ENCODE assay signal across 32 cellular contexts in the genomic region with DNA sequence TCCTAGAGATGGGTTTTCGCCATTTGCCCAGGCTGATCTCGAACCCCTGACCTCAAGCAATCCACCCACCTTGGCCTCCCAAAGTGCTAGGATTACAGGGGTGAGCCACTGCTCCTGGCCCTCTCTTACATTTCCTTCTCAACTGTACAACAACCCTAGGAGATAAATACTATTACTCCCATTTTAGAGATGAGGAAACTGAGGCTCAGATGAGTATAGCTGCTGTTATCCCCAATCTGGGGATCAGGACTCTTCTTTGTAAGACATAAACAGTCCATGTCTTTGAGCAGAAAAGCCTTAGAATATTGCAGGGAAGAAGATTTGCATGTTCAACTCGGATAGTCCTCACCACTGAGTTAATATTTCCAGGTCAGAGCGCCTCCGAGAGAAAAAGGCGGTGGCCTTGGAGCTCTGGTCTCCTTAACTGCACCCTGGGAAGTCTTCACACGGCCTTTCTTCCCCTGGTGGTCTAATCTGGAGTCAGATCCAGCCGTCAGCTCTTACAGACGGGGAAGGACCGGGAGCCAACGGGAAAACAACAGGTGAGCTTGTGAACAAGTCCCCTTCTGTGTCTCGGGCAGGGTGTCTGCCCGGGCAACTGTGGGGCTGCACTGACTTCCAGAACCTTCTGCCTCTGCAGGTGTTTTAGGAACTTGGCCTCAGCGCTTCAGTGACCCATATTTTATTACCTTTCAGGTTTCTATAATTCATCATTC. TPM values are rescaled to one million over a fixed set of nuclear protein-coding genes. Genes with fewer than 3 reads are reported as not detected.
A peak's percentile ranks its signal among the peaks of the same experiment; 100 is the strongest.
DNase-seq lines count a peak whose midpoint lies in the region; ATAC-seq, FAIRE-seq and TF ChIP-seq lines count a peak whose summit lies in the region.
"Had no signal": no experiment of that assay in that cellular context is flagged by ENCODE, and none has a peak within 500 bp of the region (broad histone marks: within the 10 kb centered on the region; RNA-seq: fewer than 3 reads in every experiment).

No MANE protein-coding gene starts in this region.

- H3K9me3 ChIP-seq in K562 (replicated peaks; ENCODE audit: control insufficient read depth, insufficient read depth, low read depth, low read length), result no peaks in the 10 kb centered on the region
- H3K9me3 ChIP-seq: pancreas had no signal

- no peaks in the 10 kb centered on the region; the same call in 1 of the 2 replicates for H4K20me1 ChIP-seq in K562 (replicated peaks; ENCODE audit: control insufficient read depth, insufficient read depth, low read length)

- CTCF ChIA-PET in K562 (lab: Yijun Ruan, JAX; ENCODE audit: low intra/inter-chr PET ratio), result no interaction called here

- peaks cover under 1% of the 10 kb centered on the region for H3K4me1 Mint-ChIP-seq in type B pancreatic cell (ENCODE audit: unreplicated experiment)

- no peak overlapping the region for H3K27ac Mint-ChIP-seq in type B pancreatic cell
- H3K27ac Mint-ChIP-seq: activated CD4-positive, alpha-beta T cell treated with anti-CD3 and anti-CD28 coated beads, Interleukin-2, amount 10 ng/mL, durations not matched to agents 24 days and 14 days; activated naive CD8-positive, alpha-beta T cell; HFFc6; natural killer cell had no signal

- peaks cover 5% of the 10 kb centered on the region for H3K9me3 Mint-ChIP-seq in type B pancreatic cell
- H3K9me3 Mint-ChIP-seq: natural killer cell had no signal

- WGBS in K562 (ENCODE audit: insufficient coverage, low coverage, missing lambda C conversion rate), result 1% methylated on average over 14 of the region's 14 CpGs

- H3K4me1 ChIP-seq in K562 (replicated peaks in 1 of 2; ENCODE audit: control insufficient read depth in 2 of 2, insufficient read depth in 2 of 2, low read length in 2 of 2), result peaks cover 0 to 4% of the 10 kb centered on the region in 2 experiments; a peak in 2 of 5 replicates
- H3K4me1 ChIP-seq: pancreas, SJSA1, tibial artery had no signal

- H3K27me3 Mint-ChIP-seq in type B pancreatic cell, result peaks cover 92% of the 10 kb centered on the region

- intact Hi-C loops in K562 (cut with micrococcal nuclease), result no loop called here

- in situ Hi-C loops in K562 (cut with MboI), result no loop called here

- H3K79me2 ChIP-seq in K562 (ENCODE audit: control insufficient read depth, insufficient read depth, low read length), result no peaks in the 10 kb centered on the region

- no peak for TF ChIP-seq POLR2A in K562 (conservative IDR thresholded peaks at IDR 0.05)

- H3K36me3 Mint-ChIP-seq in type B pancreatic cell, result no peaks in the 10 kb centered on the region
- H3K36me3 Mint-ChIP-seq: natural killer cell had no signal

- no peak for TF ChIP-seq EP300 in K562 (IDR thresholded peaks at IDR 0.05; ENCODE audit: low read length)

- no peak overlapping the region for H3K4me2 ChIP-seq in K562 (ENCODE audit: insufficient read depth, low read length)

- ATAC-seq in K562 (peak; percentile 30; the same call in 2 of the 3 replicates), GM21723 (IDR thresholded peaks at IDR 0.05; ENCODE audit: unreplicated experiment) (no peak), HG02571 (IDR thresholded peaks at IDR 0.05; ENCODE audit: unreplicated experiment) (no peak)
- ATAC-seq: natural killer cell, pancreas had no signal

- H3K4me3 Mint-ChIP-seq in type B pancreatic cell, result no peak overlapping the region
- H3K4me3 Mint-ChIP-seq: activated CD4-positive, alpha-beta T cell treated with anti-CD3 and anti-CD28 coated beads, Interleukin-2, amount 10 ng/mL, durations not matched to agents 24 days and 14 days; activated naive CD8-positive, alpha-beta T cell; HFFc6; natural killer cell had no signal

- H3K36me3 ChIP-seq in H7 (replicated peaks; ENCODE audit: control insufficient read depth, insufficient read depth, low read length) (no peaks in the 10 kb centered on the region), K562 (ENCODE audit: control insufficient read depth, insufficient read depth, low read length) (no peaks in the 10 kb centered on the region)
- H3K36me3 ChIP-seq: pancreas, SJSA1, stomach, tibial artery had no signal

- H3K27ac ChIP-seq in K562 (ENCODE audit: extremely low read depth, low read depth, low read length) (no peak overlapping the region), layer of hippocampus (ENCODE audit: low read depth, low read length) (peak overlapping the region; percentile 31)
- H3K27ac ChIP-seq: epithelial cell of prostate, pancreas, SJSA1, stomach, tibial artery had no signal

- no peak for TF ChIP-seq RAD21 in K562 (CRISPR knock-in tag; conservative IDR thresholded peaks at IDR 0.05 in 1 of 2, IDR thresholded peaks at IDR 0.05 in 1 of 2)

- TF ChIP-seq CTCF in K562 (IDR thresholded peaks at IDR 0.05 in 2 of 3, conservative IDR thresholded peaks at IDR 0.05 in 1 of 3; ENCODE audit: insufficient read depth in 2 of 3, low read depth in 1 of 3, low read length in 3 of 3) (no peak), type B pancreatic cell (conservative IDR thresholded peaks at IDR 0.05) (peak; percentile 49)

- H3K9ac ChIP-seq in K562 (ENCODE audit: insufficient read depth in 1 of 2, low read depth in 2 of 2, low read length in 2 of 2), result no peak overlapping the region

- peaks cover 42% of the 10 kb centered on the region for H3K27me3 ChIP-seq in H7 (ENCODE audit: control insufficient read depth, insufficient read depth, low read length)
- H3K27me3 ChIP-seq in K562 (ENCODE audit: control insufficient read depth in 2 of 2, insufficient read depth in 2 of 2, low read length in 2 of 2), result peaks cover 36 to 55% of the 10 kb centered on the region in 2 experiments; a peak in 4 of 5 replicates
- H3K27me3 ChIP-seq in layer of hippocampus (ENCODE audit: control insufficient read depth, insufficient read depth, low read length), result no peaks in the 10 kb centered on the region

- peak; percentile 77 for DNase-seq in H7
- DNase-seq in K562 (ENCODE audit: extremely low read depth in 1 of 4, low spot score in 3 of 4), result peak in 2 of 4 experiments; percentile 30 to 31
- DNase-seq in type B pancreatic cell (ENCODE audit: extremely low spot score, unreplicated experiment), result no peak
- DNase-seq in stimulated activated CD4-positive, alpha-beta T cell treated with anti-CD3 and anti-CD28 coated beads, Interleukin-15, amount 100 ng/mL, for 24 hours, result no peak
- DNase-seq: activated CD4-positive, alpha-beta T cell treated with anti-CD3 and anti-CD28 coated beads, Interleukin-2, amount 10 ng/mL, durations not matched to agents 24 days and 14 days; activated CD8-positive, alpha-beta memory T cell treated with anti-CD3 and anti-CD28 coated beads for 24 hours; activated effector memory CD4-positive, alpha-beta T cell treated with Interleukin-2 at 50 U/mL for 16 hours; activated T-cell treated with anti-CD3 and anti-CD28 coated beads for 4 hours; DMS79; effector CD4-positive, alpha-beta T cell; GF-D8; HFFc6; kidney; natural killer cell; NCI-H1092 treated with DMSO at 0.1 percent for 48 hours; NCI-H1694 treated with DMSO at 0.1 percent for 48 hours; pancreas; RPMI8226; stimulated activated CD4-positive, alpha-beta T cell treated with anti-CD3 and anti-CD28 coated beads, Interleukin-2, amount 100 ng/mL, for 24 hours; stomach; tibial artery had no signal

- H3K9me1 ChIP-seq in K562 (ENCODE audit: control insufficient read depth, insufficient read depth, low read length), result peaks cover 4% of the 10 kb centered on the region

- FAIRE-seq in K562 (lab: Jason Lieb, UNC), result no peak
- FAIRE-seq: bronchial epithelial cell, kidney, pancreas had no signal

- POLR2A ChIA-PET in K562 (lab: Yijun Ruan, JAX), result interaction anchor here (0.6 to 1.2 kb wide), 2 partner anchors 10 to 31 kb away, joined by 3 read pairs; no protein-coding TSS in a partner anchor

- H2AFZ ChIP-seq in K562 (ENCODE audit: low read depth, low read length), result no peak overlapping the region

- H3K4me3 ChIP-seq in H7 (ENCODE audit: insufficient read depth, low read depth, low read length) (no peak overlapping the region), K562 (no peak overlapping the region)
- H3K4me3 ChIP-seq: pancreas, SJSA1, stomach, tibial artery had no signal

- BruUV-seq in K562 (replicated peaks; lab: Mats Ljungman, UMichigan), result no TSS peak

RNA-seq across cellular contexts. Expression of a gene that starts 5.9 kb away (rescaled TPM):
- total RNA-seq in H7 (2014; rRNA removed; shearing (Covaris generic)), result 0.15 and 1.2 TPM in 2 replicates
- total RNA-seq in K562 (2011; cell fraction: chromatin; rRNA removed; ENCODE audit: low replicate concordance), result not detected in 2 replicates
- total RNA-seq in K562 (2011; cell fraction: nucleolus; rRNA removed), result not detected in 2 replicates
- total RNA-seq in K562 (2011; cell fraction: nucleoplasm; rRNA removed), result not detected in 2 replicates
- total RNA-seq in K562 (2014; rRNA removed) (not detected in 2 replicates), K562 (2014; rRNA removed; fragmentation: Illumina TruSeq; extraction: Trizol) (not detected in 2 replicates), K562 (2015; rRNA removed; fragmentation: Illumina TruSeq; extraction: Trizol) (not detected in 2 replicates), K562 (2021) (not detected in 2 replicates), type B pancreatic cell (ENCODE audit: low replicate concordance) (2.0 and 2.8 TPM in 2 replicates)
- polyA plus RNA-seq in K562 (2011; rRNA removed) (not detected in 2 replicates), K562 (2014; fragmentation: Illumina TruSeq; extraction: Trizol) (not detected in 2 replicates), K562 (2014; fragmentation: Nextera tagmentation; extraction: Ambion mirVana) (not detected), K562 (2014; rRNA removed) (not detected in 2 replicates)
- polyA plus RNA-seq in K562 (2011; cell fraction: cytosol; rRNA removed), result not detected in 2 replicates
- polyA plus RNA-seq in K562 (2011; cell fraction: nucleus; rRNA removed), result not detected in 2 replicates
- polyA plus RNA-seq in K562 (2012), result not detected in 2 replicates
- not detected in 2 replicates for polyA minus RNA-seq in K562 (2011; rRNA and poly(A)+ RNA removed)
- not detected in 2 replicates for polyA minus RNA-seq in K562 (2011; cell fraction: cytosol; rRNA and poly(A)+ RNA removed)
- polyA minus RNA-seq in K562 (2011; cell fraction: nucleus; rRNA and poly(A)+ RNA removed), result not detected in 2 replicates
- total RNA-seq: activated CD4-positive, alpha-beta T cell treated with anti-CD3 and anti-CD28 coated beads, Interleukin-2, amount 10 ng/mL, durations not matched to agents 24 days and 14 days; bronchial epithelial cell; HFFc6; MCF 10A; NCI-H460; SJSA1; stomach had no signal
- polyA plus RNA-seq: AG04450, stomach had no signal

RNA-seq across cellular contexts. Expression of a gene that starts 38.3 kb away (rescaled TPM):
- total RNA-seq in H7 (2014; rRNA removed; shearing (Covaris generic)), result 0.17 and 0.67 TPM in 2 replicates
- not detected in 2 replicates for total RNA-seq in K562 (2011; cell fraction: chromatin; rRNA removed; ENCODE audit: low replicate concordance)
- not detected in 2 replicates for total RNA-seq in K562 (2011; cell fraction: nucleolus; rRNA removed)
- not detected in 2 replicates for total RNA-seq in K562 (2011; cell fraction: nucleoplasm; rRNA removed)
- total RNA-seq in K562 (2014; rRNA removed) (not detected in 2 replicates), K562 (2014; rRNA removed; fragmentation: Illumina TruSeq; extraction: Trizol) (not detected in 2 replicates), K562 (2015; rRNA removed; fragmentation: Illumina TruSeq; extraction: Trizol) (not detected in 2 replicates), K562 (2021) (not detected in 2 replicates), type B pancreatic cell (ENCODE audit: low replicate concordance) (1.4 TPM in 1 of 2 replicates, not detected in the other)
- polyA plus RNA-seq in K562 (2011; rRNA removed) (not detected in 2 replicates), K562 (2014; fragmentation: Illumina TruSeq; extraction: Trizol) (not detected in 2 replicates), K562 (2014; fragmentation: Nextera tagmentation; extraction: Ambion mirVana) (not detected), K562 (2014; rRNA removed) (not detected in 2 replicates)
- not detected in 2 replicates for polyA plus RNA-seq in K562 (2011; cell fraction: cytosol; rRNA removed)
- polyA plus RNA-seq in K562 (2011; cell fraction: nucleus; rRNA removed), result not detected in 2 replicates
- polyA plus RNA-seq in K562 (2012), result not detected in 2 replicates
- polyA minus RNA-seq in K562 (2011; rRNA and poly(A)+ RNA removed), result not detected in 2 replicates
- polyA minus RNA-seq in K562 (2011; cell fraction: cytosol; rRNA and poly(A)+ RNA removed), result not detected in 2 replicates
- not detected in 2 replicates for polyA minus RNA-seq in K562 (2011; cell fraction: nucleus; rRNA and poly(A)+ RNA removed)
- total RNA-seq: activated CD4-positive, alpha-beta T cell treated with anti-CD3 and anti-CD28 coated beads, Interleukin-2, amount 10 ng/mL, durations not matched to agents 24 days and 14 days; bronchial epithelial cell; HFFc6; kidney; lower leg skin; MCF 10A; natural killer cell; NCI-H460; SJSA1; stomach had no signal
- polyA plus RNA-seq: AG04450, pancreas, stomach had no signal
